9 cellular contexts compared by ENCODE assay signal in genomic region chr3:40452057-40452456, GRCh38. TPM values are rescaled to one million over a fixed set of nuclear protein-coding genes. Genes with fewer than 3 reads are reported as not detected.
DNase-seq lines count a peak whose midpoint lies in the region; ATAC-seq and TF ChIP-seq lines count a peak whose summit lies in the region.
"Had no signal": no experiment of that assay in that cellular context is flagged by ENCODE, and none has a peak within 500 bp of the region (broad histone marks: within the 10 kb centered on the region; RNA-seq: fewer than 3 reads in every experiment).

No MANE protein-coding gene starts in this region.

- H3K36me3 ChIP-seq in spleen: peaks cover 0 to 14% (median 2%) of the 10 kb centered on the region in 6 donors

- WGBS in spleen, 5 donors: 77 to 90% (median 86%) methylated on average over 1 of the region's 1 CpG

- peaks cover under 1% of the 10 kb centered on the region for H3K27me3 Mint-ChIP-seq in activated CD4-positive, alpha-beta memory T cell treated with anti-CD3 and anti-CD28 coated beads for 36 hours

- no peaks in the 10 kb centered on the region for H3K9me3 ChIP-seq in spleen

- ATAC-seq in HG03469 (IDR thresholded peaks at IDR 0.05; ENCODE audit: unreplicated experiment): no peak

- H3K4me1 Mint-ChIP-seq in activated CD4-positive, alpha-beta memory T cell treated with anti-CD3 and anti-CD28 coated beads for 36 hours (ENCODE audit: low read depth): peaks cover 28% of the 10 kb centered on the region

- peaks cover 11 to 37% (median 24%) of the 10 kb centered on the region in 6 donors for H3K4me1 ChIP-seq in spleen

- no peak for TF ChIP-seq CTCF in HFF-Myc (IDR thresholded peaks at IDR 0.05; ENCODE audit: low read depth, low read length, missing control alignments)
- TF ChIP-seq CTCF in spleen (IDR thresholded peaks at IDR 0.05 in 8 of 11, conservative IDR thresholded peaks at IDR 0.05 in 3 of 11): no peak

- TF ChIP-seq POLR2A in spleen (IDR thresholded peaks at IDR 0.05): no peak

- peak overlapping the region in 7 of 8 donors; percentile 88 to 97 (median 95) for H3K27ac ChIP-seq in spleen

- peaks cover under 1% of the 10 kb centered on the region for H3K36me3 Mint-ChIP-seq in activated CD4-positive, alpha-beta memory T cell treated with anti-CD3 and anti-CD28 coated beads for 36 hours

- peak overlapping the region; percentile 93 for H3K4me3 Mint-ChIP-seq in activated CD4-positive, alpha-beta memory T cell treated with anti-CD3 and anti-CD28 coated beads for 36 hours

- intact Hi-C loops in activated CD4-positive, alpha-beta memory T cell treated with anti-CD3 and anti-CD28 coated beads for 36 hours (cut with micrococcal nuclease): loop anchor here (2.0 to 10.0 kb wide), 3 partner anchors 753 to 1563 kb away; partner anchors contain the start of gene RPSA
- intact Hi-C loops in spleen (cut with DNase I; ENCODE audit: low total_unique reads): loop anchor here (10.0 kb wide), 2 partner anchors 73 to 137 kb away; partner anchors contain the start of gene ZNF621

- DNase-seq in HFF-Myc (ENCODE audit: extremely low read depth, low read depth) (no peak), spleen (no peak), COR-L47 (lab: John Stamatoyannopoulos, UW) (no peak), GOT3 (lab: John Stamatoyannopoulos, UW) (no peak)
- no peak for DNase-seq in activated CD4-positive, alpha-beta memory T cell treated with anti-CD3 and anti-CD28 coated beads for 36 hours
- DNase-seq: NCI-H510A treated with DMSO at 0.1 percent for 48 hours; stimulated activated CD4-positive, alpha-beta T cell treated with anti-CD3 and anti-CD28 coated beads, Interleukin-1b, Interleukin-23, amount 100 ng/mL, for 48 hours had no signal

- CTCF ChIA-PET in activated CD4-positive, alpha-beta memory T cell treated with anti-CD3 and anti-CD28 coated beads for 36 hours (lab: Charles Lee): interaction anchor here (0.7 to 1.8 kb wide), 3 partner anchors 22 to 126 kb away, joined by 3 to 6 read pairs (median 3); no protein-coding TSS in a partner anchor

- POLR2A ChIA-PET in activated CD4-positive, alpha-beta memory T cell treated with anti-CD3 and anti-CD28 coated beads for 36 hours (lab: Charles Lee): interaction anchor here (0.7 to 1.4 kb wide), 3 partner anchors 10 to 25 kb away, joined by 3 to 5 read pairs (median 4); partner anchors contain the start of gene ZNF619

- H3K4me3 ChIP-seq in HFF-Myc (replicated peaks; ENCODE audit: low read depth, low read length): peak overlapping the region; percentile 67
- H3K4me3 ChIP-seq in iPS-11a (ENCODE audit: low read depth, low read length): peak overlapping the region; percentile 76
- H3K4me3 ChIP-seq in spleen: peak overlapping the region in 7 of 8 donors; percentile 36 to 76 (median 57)

- no peaks in the 10 kb centered on the region for H3K9me3 Mint-ChIP-seq in activated CD4-positive, alpha-beta memory T cell treated with anti-CD3 and anti-CD28 coated beads for 36 hours

- peak overlapping the region; percentile 96 for H3K27ac Mint-ChIP-seq in activated CD4-positive, alpha-beta memory T cell treated with anti-CD3 and anti-CD28 coated beads for 36 hours

- H3K27me3 ChIP-seq in spleen (replicated peaks in 1 of 7): no peaks in the 10 kb centered on the region

RNA-seq across cellular contexts. Expression of gene RPL14, which starts 5.1 kb away (rescaled TPM):
- 1,000 to 10,000 TPM; 2,924 to 2,949 TPM for total RNA-seq in activated CD4-positive, alpha-beta memory T cell treated with anti-CD3 and anti-CD28 coated beads for 36 hours
- total RNA-seq in spleen: 1,000 to 10,000 TPM in 4 of 7 donors, 100 to 1,000 TPM in 3; 292 to 1,528 (median 1,249) TPM
- 1,000 to 10,000 TPM; 1,406 to 2,856 (median 2,495) TPM for polyA plus RNA-seq in spleen

RNA-seq across cellular contexts. Expression of gene ZNF619, which starts 24.9 kb away (rescaled TPM):
- total RNA-seq in activated CD4-positive, alpha-beta memory T cell treated with anti-CD3 and anti-CD28 coated beads for 36 hours: 1 to 10 TPM; 7.4 to 8.3 TPM
- 10 to 100 TPM in 6 of 7 donors, 1 to 10 TPM in 1; 8.5 to 20.3 (median 12.8) TPM for total RNA-seq in spleen
- 1 to 10 TPM in 2 of 3 donors, under 1 TPM in 1; 0.89 to 2.4 (median 1.0) TPM for polyA plus RNA-seq in spleen

RNA-seq across cellular contexts. Expression of gene ZNF620, which starts 53.8 kb away (rescaled TPM):
- 1 to 10 TPM; 2.9 to 3.7 TPM for total RNA-seq in activated CD4-positive, alpha-beta memory T cell treated with anti-CD3 and anti-CD28 coated beads for 36 hours
- total RNA-seq in spleen: 1 to 10 TPM; 1.8 to 7.4 (median 5.9) TPM
- 1 to 10 TPM; 1.2 to 2.4 (median 1.9) TPM for polyA plus RNA-seq in spleen
